9 cellular contexts compared by ENCODE assay signal in the genomic region with DNA sequence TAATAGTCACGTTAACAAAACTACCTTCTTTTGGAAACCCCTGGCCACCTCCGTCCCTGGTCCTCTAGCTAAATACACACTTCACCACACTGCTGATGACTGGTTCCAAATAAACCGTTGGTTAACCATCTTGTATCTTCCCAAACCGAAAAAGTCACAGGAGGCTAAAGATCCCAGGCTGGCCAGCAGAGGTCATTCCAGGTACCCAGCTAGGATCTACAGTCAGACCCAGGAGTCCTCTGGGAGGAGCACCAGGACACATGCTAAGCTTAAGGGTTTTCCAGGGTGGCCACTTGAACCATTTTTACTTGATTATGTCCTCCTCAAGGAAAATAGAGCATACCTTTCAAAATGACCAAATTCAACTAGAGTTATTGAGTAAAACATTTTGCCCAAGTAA.
DNase-seq lines count a peak whose midpoint lies in the region; ATAC-seq and TF ChIP-seq lines count a peak whose summit lies in the region.
"Had no signal": no experiment of that assay in that cellular context is flagged by ENCODE, and none has a peak within 500 bp of the region (broad histone marks: within the 10 kb centered on the region; RNA-seq: fewer than 3 reads in every experiment).

No MANE protein-coding gene starts in this region.

- no peak for ATAC-seq in body of pancreas
- ATAC-seq in natural killer cell = no peak
- no peak for ATAC-seq in HG02571 (IDR thresholded peaks at IDR 0.05; ENCODE audit: unreplicated experiment)

- TF ChIP-seq CTCF in body of pancreas (IDR thresholded peaks at IDR 0.05) = peak in 4 of 7 experiments; percentile 17 to 48 (median 28)
- TF ChIP-seq CTCF in natural killer cell (IDR thresholded peaks at IDR 0.05) = no peak

- WGBS in body of pancreas, 2 donors = 60 to 62% methylated on average over 4 of the region's 4 CpGs

- no peak overlapping the region for H2AFZ ChIP-seq in Karpas-422 (ENCODE audit: low read length)

- peak overlapping the region; percentile 8 for H3K27ac ChIP-seq in CD8-positive, alpha-beta memory T cell (ENCODE audit: low read depth, low read length)
- H3K27ac ChIP-seq in Karpas-422 (ENCODE audit: low read length) = peak overlapping the region; percentile 87
- no peak overlapping the region for H3K27ac ChIP-seq in body of pancreas

- intact Hi-C loops in body of pancreas (cut with DNase I) = no loop called here
- intact Hi-C loops in natural killer cell (cut with micrococcal nuclease) = no loop called here

- H3K79me2 ChIP-seq in Karpas-422 (ENCODE audit: low read length) = peaks cover 67% of the 10 kb centered on the region

- no peak for DNase-seq in CD8-positive, alpha-beta memory T cell
- DNase-seq in Karpas-422 (no peak), body of pancreas (peak in 1 of 4 donors; percentile 43), natural killer cell (no peak), ACHN (no peak), NCI-H2081 (lab: John Stamatoyannopoulos, UW) (no peak)
- no peak for DNase-seq in activated effector memory CD4-positive, alpha-beta T cell treated with anti-CD3 and anti-CD28 coated beads, Interleukin-2, amount 50 U/mL, for 16 hours
- DNase-seq: NCI-H2171 had no signal

- no peak for TF ChIP-seq POLR2A in body of pancreas (IDR thresholded peaks at IDR 0.05)

- H3K4me2 ChIP-seq in Karpas-422 (ENCODE audit: low read depth, low read length, poor library complexity, severe bottlenecking) = peak overlapping the region; percentile 24

- CTCF ChIA-PET in CD8-positive, alpha-beta memory T cell (lab: Charles Lee) = interaction anchor here (1.1 to 3.1 kb wide), 12 partner anchors 11 to 327 kb away, joined by 3 to 13 read pairs (median 4); no protein-coding TSS in a partner anchor

- in situ Hi-C loops in ACHN (cut with HindIII; ENCODE audit: low pct_ligation_motif_present, low pct_unique_long_range_greater_than_20kb, low sequenced_read_pairs) = no loop called here

- peaks cover 83% of the 10 kb centered on the region for H3K36me3 ChIP-seq in CD8-positive, alpha-beta memory T cell (ENCODE audit: insufficient read depth, low read length)
- H3K36me3 ChIP-seq in Karpas-422 (ENCODE audit: insufficient read depth, low read length) = peaks cover 52% of the 10 kb centered on the region
- H3K36me3 ChIP-seq in body of pancreas (replicated peaks in 1 of 2; ENCODE audit: insufficient read depth in 1 of 2, low read depth in 2 of 2) = peaks cover 0 to 6% of the 10 kb centered on the region in 2 donors

- H3K27me3 ChIP-seq in CD8-positive, alpha-beta memory T cell (ENCODE audit: insufficient read depth, low read length, poor library complexity, severe bottlenecking) = no peaks in the 10 kb centered on the region
- H3K27me3 ChIP-seq in Karpas-422 (ENCODE audit: low read length) (no peaks in the 10 kb centered on the region), body of pancreas (no peaks in the 10 kb centered on the region)

- no peaks in the 10 kb centered on the region for H3K9me3 Mint-ChIP-seq in CD8-positive, alpha-beta memory T cell
- no peaks in the 10 kb centered on the region for H3K9me3 Mint-ChIP-seq in natural killer cell

- POLR2A ChIA-PET in CD8-positive, alpha-beta memory T cell (lab: Charles Lee) = interaction anchor here (1.1 to 1.8 kb wide), 5 partner anchors 8 to 210 kb away, joined by 3 to 8 read pairs (median 5); a partner anchor contains a TSS

- H3K9ac ChIP-seq in Karpas-422 (ENCODE audit: low read length) = 0 out of 2 replicates have a peak overlapping the region, but pooled peaks have one; percentile 8

- peaks cover 49 to 96% (median 77%) of the 10 kb centered on the region in 3 donors for H3K36me3 Mint-ChIP-seq in CD8-positive, alpha-beta memory T cell
- peaks cover 64% of the 10 kb centered on the region for H3K36me3 Mint-ChIP-seq in natural killer cell

- H3K4me1 ChIP-seq in CD8-positive, alpha-beta memory T cell (ENCODE audit: insufficient read depth, low read length) = peaks cover 96% of the 10 kb centered on the region
- H3K4me1 ChIP-seq in Karpas-422 (ENCODE audit: low read length) = peaks cover 95% of the 10 kb centered on the region
- peaks cover 7% of the 10 kb centered on the region for H3K4me1 ChIP-seq in body of pancreas

- H3K4me1 Mint-ChIP-seq in CD8-positive, alpha-beta memory T cell = peaks cover 97 to 99% (median 98%) of the 10 kb centered on the region in 3 donors
- H3K4me1 Mint-ChIP-seq in natural killer cell = peaks cover 91 to 95% of the 10 kb centered on the region in 2 donors

- peaks cover 14% of the 10 kb centered on the region; the same call in 1 of the 2 replicates for H4K20me1 ChIP-seq in Karpas-422 (ENCODE audit: insufficient read depth, low read depth, low read length)

- H3K27ac Mint-ChIP-seq in CD8-positive, alpha-beta memory T cell = peak overlapping the region; percentile 82 to 99 (median 96)
- peak overlapping the region; percentile 98 to 99 for H3K27ac Mint-ChIP-seq in natural killer cell

- peak overlapping the region; percentile 42 to 86 (median 76) for H3K4me3 Mint-ChIP-seq in CD8-positive, alpha-beta memory T cell
- peak overlapping the region; percentile 77 for H3K4me3 Mint-ChIP-seq in natural killer cell

- H3K9me2 ChIP-seq in Karpas-422 (replicated peaks; ENCODE audit: insufficient read depth, low read length) = no peaks in the 10 kb centered on the region

- no peak overlapping the region for H3K4me3 ChIP-seq in CD8-positive, alpha-beta memory T cell (ENCODE audit: low read length)
- no peak overlapping the region for H3K4me3 ChIP-seq in Karpas-422 (ENCODE audit: low read length)
- no peak overlapping the region for H3K4me3 ChIP-seq in body of pancreas

- H3K9me3 ChIP-seq in CD8-positive, alpha-beta memory T cell (ENCODE audit: low read length) = no peaks in the 10 kb centered on the region
- H3K9me3 ChIP-seq in Karpas-422 (ENCODE audit: low read length) (no peaks in the 10 kb centered on the region), body of pancreas (no peaks in the 10 kb centered on the region)

- peaks cover 0 to 2% of the 10 kb centered on the region in 2 donors for H3K27me3 Mint-ChIP-seq in CD8-positive, alpha-beta memory T cell
- H3K27me3 Mint-ChIP-seq in natural killer cell (ENCODE audit: low read depth in 2 of 2) = no peaks in the 10 kb centered on the region

Comparison
In these comparisons a context has a peak if more than half of its experiments do, and no peak if none do; other contexts are left out.
1. H3K27ac ChIP-seq: peak in CD8-positive, alpha-beta memory T cell (single experiment) and Karpas-422 (single experiment); none in body of pancreas (0 of 4).